In the genomic region with DNA sequence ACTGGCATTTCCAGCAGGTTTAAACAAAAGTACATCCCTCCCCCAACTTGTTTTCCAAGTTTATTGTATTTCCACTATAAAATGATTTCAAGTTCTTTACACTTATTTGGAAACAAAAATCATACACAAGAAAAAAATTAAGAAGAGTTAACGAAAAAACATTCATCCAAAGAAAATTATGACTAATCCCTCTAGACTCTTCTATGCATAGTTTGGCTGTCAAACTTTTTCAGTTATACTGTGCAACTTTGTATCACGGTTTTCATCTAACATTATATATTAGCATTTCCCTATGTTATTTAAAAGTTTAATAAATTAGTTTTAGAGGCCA, we compare ENCODE assay signal across 8 cellular contexts. TPM values are rescaled to one million over a fixed set of nuclear protein-coding genes. Genes with fewer than 3 reads are reported as not detected.
DNase-seq lines count a peak whose midpoint lies in the region; ATAC-seq and TF ChIP-seq lines count a peak whose summit lies in the region.

No MANE protein-coding gene starts in this region.

- peaks cover 29% of the 10 kb centered on the region for H3K4me1 Mint-ChIP-seq in activated CD4-positive, alpha-beta T cell treated with anti-CD3 and anti-CD28 coated beads, Interleukin-2, amount 10 ng/mL, durations not matched to agents 7 days and 5 days
- peaks cover 25% of the 10 kb centered on the region for H3K4me1 Mint-ChIP-seq in activated naive CD8-positive, alpha-beta T cell (ENCODE audit: low read depth)

- ATAC-seq in thoracic aorta (ENCODE audit: insufficient number of reproducible peaks, low FRiP score, low read depth) (no peak), HG03520 (IDR thresholded peaks at IDR 0.05; ENCODE audit: unreplicated experiment) (no peak), HG03521 (IDR thresholded peaks at IDR 0.05; ENCODE audit: unreplicated experiment) (no peak)

- no peaks in the 10 kb centered on the region for H3K9me3 ChIP-seq in thoracic aorta
- no peaks in the 10 kb centered on the region for H3K9me3 ChIP-seq in adrenal gland (replicated peaks in 1 of 3)

- POLR2A ChIA-PET in activated CD4-positive, alpha-beta T cell treated with anti-CD3 and anti-CD28 coated beads, Interleukin-2, amount 10 ng/mL, durations not matched to agents 7 days and 5 days (lab: Charles Lee) = no interaction called here

- H3K27ac ChIP-seq in thoracic aorta (peak overlapping the region; percentile 77), adrenal gland (peak overlapping the region in 2 of 5 donors; percentile 71 to 82)

- TF ChIP-seq POLR2A in adrenal gland (IDR thresholded peaks at IDR 0.05) = no peak

- CTCF ChIA-PET in activated CD4-positive, alpha-beta T cell treated with anti-CD3 and anti-CD28 coated beads, Interleukin-2, amount 10 ng/mL, durations not matched to agents 7 days and 5 days (lab: Charles Lee) = interaction anchor here (0.6 to 1.5 kb wide), 5 partner anchors 26 to 154 kb away, joined by 3 to 10 read pairs (median 3); a partner anchor contains a TSS

- H3K4me1 ChIP-seq in thoracic aorta (ENCODE audit: control insufficient read depth in 1 of 2, low read depth in 2 of 2) = peaks cover 12 to 25% of the 10 kb centered on the region in 2 donors
- H3K4me1 ChIP-seq in adrenal gland (replicated peaks in 1 of 2) = peaks cover 0 to 16% of the 10 kb centered on the region in 2 donors

- TF ChIP-seq CTCF in kidney epithelial cell (IDR thresholded peaks at IDR 0.05; ENCODE audit: insufficient read depth, low read length, poor library complexity, severe bottlenecking) (no peak), thoracic aorta (IDR thresholded peaks at IDR 0.05) (no peak), adrenal gland (IDR thresholded peaks at IDR 0.05) (no peak)

- H3K9me3 Mint-ChIP-seq in activated CD4-positive, alpha-beta T cell treated with anti-CD3 and anti-CD28 coated beads, Interleukin-2, amount 10 ng/mL, durations not matched to agents 7 days and 5 days = no peaks in the 10 kb centered on the region
- no peaks in the 10 kb centered on the region for H3K9me3 Mint-ChIP-seq in activated naive CD8-positive, alpha-beta T cell (ENCODE audit: low read depth)

- peaks cover 2% of the 10 kb centered on the region for H3K27me3 Mint-ChIP-seq in activated CD4-positive, alpha-beta T cell treated with anti-CD3 and anti-CD28 coated beads, Interleukin-2, amount 10 ng/mL, durations not matched to agents 7 days and 5 days
- H3K27me3 Mint-ChIP-seq in activated naive CD8-positive, alpha-beta T cell = no peaks in the 10 kb centered on the region

- H3K36me3 Mint-ChIP-seq in activated CD4-positive, alpha-beta T cell treated with anti-CD3 and anti-CD28 coated beads, Interleukin-2, amount 10 ng/mL, durations not matched to agents 7 days and 5 days (ENCODE audit: low read depth) = peaks cover 2% of the 10 kb centered on the region
- H3K36me3 Mint-ChIP-seq in activated naive CD8-positive, alpha-beta T cell = no peaks in the 10 kb centered on the region

- intact Hi-C loops in adrenal gland (cut with DNase I) = no loop called here

- no peaks in the 10 kb centered on the region for H3K27me3 ChIP-seq in kidney epithelial cell (ENCODE audit: control insufficient read depth, insufficient read depth, low read length)
- H3K27me3 ChIP-seq in thoracic aorta (replicated peaks; ENCODE audit: insufficient read depth) = no peaks in the 10 kb centered on the region
- no peaks in the 10 kb centered on the region for H3K27me3 ChIP-seq in adrenal gland

- DNase-seq in activated CD4-positive, alpha-beta T cell treated with anti-CD3 and anti-CD28 coated beads, Interleukin-2, amount 10 ng/mL, durations not matched to agents 7 days and 5 days = no peak
- DNase-seq in activated CD4-positive, alpha-beta T cell treated with anti-CD3 and anti-CD28 coated beads for 1 hour = no peak
- DNase-seq in kidney epithelial cell (ENCODE audit: low read depth) (no peak), thoracic aorta (ENCODE audit: low spot score) (no peak), adrenal gland (no peak)

- H3K27ac Mint-ChIP-seq in activated CD4-positive, alpha-beta T cell treated with anti-CD3 and anti-CD28 coated beads, Interleukin-2, amount 10 ng/mL, durations not matched to agents 7 days and 5 days = peak overlapping the region; percentile 94
- peak overlapping the region; percentile 94 for H3K27ac Mint-ChIP-seq in activated naive CD8-positive, alpha-beta T cell

- 0 to 4% (median 1%) methylated on average over 2 of the region's 2 CpGs for WGBS in adrenal gland, 4 donors

- no peaks in the 10 kb centered on the region for H3K36me3 ChIP-seq in kidney epithelial cell (ENCODE audit: control insufficient read depth, insufficient read depth, low read length)
- no peaks in the 10 kb centered on the region for H3K36me3 ChIP-seq in thoracic aorta
- H3K36me3 ChIP-seq in adrenal gland (replicated peaks in 1 of 2) = no peaks in the 10 kb centered on the region

- peak overlapping the region; percentile 76 for H3K4me3 ChIP-seq in kidney epithelial cell (ENCODE audit: low read depth, low read length)
- H3K4me3 ChIP-seq in thoracic aorta = peak overlapping the region; percentile 93
- peak overlapping the region in 2 of 4 donors; percentile 46 to 83 for H3K4me3 ChIP-seq in adrenal gland

- H3K4me3 Mint-ChIP-seq in activated CD4-positive, alpha-beta T cell treated with anti-CD3 and anti-CD28 coated beads, Interleukin-2, amount 10 ng/mL, durations not matched to agents 7 days and 5 days = peak overlapping the region; percentile 92
- H3K4me3 Mint-ChIP-seq in activated naive CD8-positive, alpha-beta T cell = peak overlapping the region; percentile 98

RNA-seq across cellular contexts. Expression of a gene that starts 0.6 kb away (rescaled TPM):
- total RNA-seq in activated CD4-positive, alpha-beta T cell treated with anti-CD3 and anti-CD28 coated beads, Interleukin-2, amount 10 ng/mL, durations not matched to agents 7 days and 5 days = 10 to 100 TPM; 16.3 to 21.8 TPM
- total RNA-seq in kidney epithelial cell = 7.3 and 8.2 TPM in 2 replicates
- total RNA-seq in thoracic aorta = 10 to 100 TPM in 1 of 2 donors, 1 to 10 TPM in 1; 8.0 to 21.3 TPM
- 10 to 100 TPM in 4 of 8 donors, 1 to 10 TPM in 4; 4.1 to 17.3 (median 11.0) TPM for total RNA-seq in adrenal gland
- polyA plus RNA-seq in adrenal gland = 10 to 100 TPM in 1 of 3 donors, 1 to 10 TPM in 2; 1.9 to 13.0 (median 2.0) TPM

RNA-seq across cellular contexts. Expression of a gene that starts 3.0 kb away (rescaled TPM):
- total RNA-seq in activated CD4-positive, alpha-beta T cell treated with anti-CD3 and anti-CD28 coated beads, Interleukin-2, amount 10 ng/mL, durations not matched to agents 7 days and 5 days = 1 to 10 TPM; 1.0 to 1.9 TPM
- total RNA-seq in kidney epithelial cell = 24.6 and 26.0 TPM in 2 replicates
- 10 to 100 TPM in 1 of 2 donors, 1 to 10 TPM in 1; 7.3 to 12.5 TPM for total RNA-seq in thoracic aorta
- total RNA-seq in adrenal gland = 10 to 100 TPM in 1 of 8 donors, 1 to 10 TPM in 7; 3.7 to 11.0 (median 5.6) TPM
- polyA plus RNA-seq in adrenal gland = 1 to 10 TPM; 4.4 to 8.1 (median 7.0) TPM

RNA-seq across cellular contexts. Expression of a gene that starts 29.6 kb away (rescaled TPM):
- total RNA-seq in activated CD4-positive, alpha-beta T cell treated with anti-CD3 and anti-CD28 coated beads, Interleukin-2, amount 10 ng/mL, durations not matched to agents 7 days and 5 days = 10 to 100 TPM; 82.3 to 88.5 TPM
- total RNA-seq in kidney epithelial cell (179 and 208 TPM in 2 replicates), thoracic aorta (10 to 100 TPM; 39.7 to 44.1 TPM), adrenal gland (100 to 1,000 TPM in 2 of 8 donors, 10 to 100 TPM in 6; 61.2 to 164 (median 80.6) TPM)
- polyA plus RNA-seq in adrenal gland = 100 to 1,000 TPM in 1 of 3 donors, 10 to 100 TPM in 2; 70.1 to 173 (median 75.8) TPM

RNA-seq across cellular contexts. Expression of a gene that starts 36.7 kb away (rescaled TPM):
- total RNA-seq in activated CD4-positive, alpha-beta T cell treated with anti-CD3 and anti-CD28 coated beads, Interleukin-2, amount 10 ng/mL, durations not matched to agents 7 days and 5 days = not detected
- total RNA-seq in kidney epithelial cell (not detected in 2 replicates), thoracic aorta (under 1 TPM in 1 of 2 donors, not detected in 1; 0.14 TPM), adrenal gland (under 1 TPM in 2 of 8 donors, not detected in 6; 0.30 to 0.61 TPM)
- under 1 TPM in 2 of 3 donors, not detected in 1; 0.03 to 0.16 TPM for polyA plus RNA-seq in adrenal gland

RNA-seq across cellular contexts. Expression of a gene that starts 38.1 kb away (rescaled TPM):
- total RNA-seq in activated CD4-positive, alpha-beta T cell treated with anti-CD3 and anti-CD28 coated beads, Interleukin-2, amount 10 ng/mL, durations not matched to agents 7 days and 5 days = 1 to 10 TPM; 2.5 to 2.7 TPM
- total RNA-seq in kidney epithelial cell = 69.6 and 87.6 TPM in 2 replicates
- 10 to 100 TPM in 1 of 2 donors, 1 to 10 TPM in 1; 3.1 to 13.0 TPM for total RNA-seq in thoracic aorta
- 10 to 100 TPM; 18.4 to 29.9 (median 24.0) TPM for total RNA-seq in adrenal gland
- polyA plus RNA-seq in adrenal gland = 10 to 100 TPM; 18.8 to 50.0 (median 48.4) TPM
